8 cellular contexts compared by ENCODE assay signal in genomic region chr6:106511274-106512047, GRCh38.
DNase-seq lines count a peak whose midpoint lies in the region; ATAC-seq, FAIRE-seq and TF ChIP-seq lines count a peak whose summit lies in the region.

No MANE protein-coding gene starts in this region.

- no peak overlapping the region for H3K27ac Mint-ChIP-seq in WTC11
- H3K27ac Mint-ChIP-seq in endothelial cell (ENCODE audit: unreplicated experiment) = no peak overlapping the region

- peak overlapping the region; percentile 68 for H3K4me3 ChIP-seq in GM06990 (replicated peaks; ENCODE audit: low read depth, low read length)
- H3K4me3 ChIP-seq in mucosa of stomach (ENCODE audit: low read length) = peak overlapping the region; percentile 90

- H3K4me1 Mint-ChIP-seq in WTC11 = peaks cover 31% of the 10 kb centered on the region
- peaks cover 14% of the 10 kb centered on the region for H3K4me1 Mint-ChIP-seq in endothelial cell (ENCODE audit: unreplicated experiment)

- H3K36me3 Mint-ChIP-seq in WTC11 = no peaks in the 10 kb centered on the region
- H3K36me3 Mint-ChIP-seq in endothelial cell (ENCODE audit: low read depth, unreplicated experiment) = peaks cover 4% of the 10 kb centered on the region

- peak; percentile 51 for DNase-seq in GM06990 (ENCODE audit: extremely low read depth, insufficient read length)
- DNase-seq in WTC11 (ENCODE audit: low spot score) = peak; percentile 50
- peak; percentile 30 for DNase-seq in endothelial cell (ENCODE audit: low spot score)
- DNase-seq in urothelium cell line (ENCODE audit: low spot score) = peak; percentile 66
- DNase-seq in NCI-H2227 (lab: John Stamatoyannopoulos, UW; ENCODE audit: unreplicated experiment) = no peak
- DNase-seq in mesenteric fat pad (ENCODE audit: low spot score) = no peak

- ATAC-seq in HG03045 (IDR thresholded peaks at IDR 0.05; ENCODE audit: unreplicated experiment) (peak; percentile 16), WTC11 (peak; percentile 13)

- TF ChIP-seq CTCF in GM06990 (IDR thresholded peaks at IDR 0.05; ENCODE audit: insufficient read depth, low read length, poor library complexity, severe bottlenecking) = no peak
- no peak for TF ChIP-seq CTCF in WTC11 (IDR thresholded peaks at IDR 0.05)
- no peak for TF ChIP-seq CTCF in endothelial cell (IDR thresholded peaks at IDR 0.05; ENCODE audit: unreplicated experiment)

- peaks cover 26% of the 10 kb centered on the region for H3K4me1 ChIP-seq in mucosa of stomach (ENCODE audit: control insufficient read depth, insufficient read depth, low read length)

- H3K9me3 ChIP-seq in mucosa of stomach (ENCODE audit: control insufficient read depth, low read length) = no peaks in the 10 kb centered on the region

- no peaks in the 10 kb centered on the region for H3K27me3 ChIP-seq in GM06990 (replicated peaks; ENCODE audit: control insufficient read depth, insufficient read depth, low read length)
- H3K27me3 ChIP-seq in mucosa of stomach (ENCODE audit: control insufficient read depth, insufficient read depth, low read length) = peaks cover 24% of the 10 kb centered on the region

- H3K9me3 Mint-ChIP-seq in WTC11 (no peaks in the 10 kb centered on the region), endothelial cell (ENCODE audit: unreplicated experiment) (no peaks in the 10 kb centered on the region)

- no peak for FAIRE-seq in urothelium cell line (lab: Jason Lieb, UNC)

- H3K27me3 Mint-ChIP-seq in WTC11 (ENCODE audit: low read depth) (peaks cover 76% of the 10 kb centered on the region), endothelial cell (ENCODE audit: unreplicated experiment) (peaks cover 5% of the 10 kb centered on the region)

- H3K36me3 ChIP-seq in GM06990 (ENCODE audit: control insufficient read depth, insufficient read depth, low read length) = no peaks in the 10 kb centered on the region
- no peaks in the 10 kb centered on the region for H3K36me3 ChIP-seq in mucosa of stomach (ENCODE audit: control insufficient read depth, insufficient read depth, low read length)

- H3K4me3 Mint-ChIP-seq in WTC11 (peak overlapping the region; percentile 88), endothelial cell (ENCODE audit: unreplicated experiment) (peak overlapping the region; percentile 82)

- POLR2A ChIA-PET in WTC11 (lab: Charles Lee) = interaction anchor here (1.5 kb wide), 1 partner anchor 27 kb away, joined by 4 read pairs; no protein-coding TSS in a partner anchor

- H3K9ac ChIP-seq in mucosa of stomach (ENCODE audit: low read length) = peak overlapping the region; percentile 75

- CTCF ChIA-PET in WTC11 (lab: Charles Lee) = interaction anchor here (0.7 to 4.7 kb wide), 12 partner anchors 11 to 516 kb away, joined by 3 to 40 read pairs (median 6); partner anchors contain the start of gene CRYBG1

TF ChIP-seq in WTC11, 78 proteins besides CTCF, POLR2A, EP300 and RAD21:
- TF ChIP-seq JAZF1 (CRISPR knock-in tag; IDR thresholded peaks at IDR 0.05) (no peak), SP1 (CRISPR knock-in tag; conservative IDR thresholded peaks at IDR 0.05) (0 out of 2 replicates have a peak, but pooled peaks have one; percentile 19)

Comparison
In these comparisons a context has a peak if more than half of its experiments do, and no peak if none do; other contexts are left out.
1. DNase-seq: peak in GM06990 (single experiment), WTC11 (single experiment), endothelial cell (single experiment) and urothelium cell line (single experiment); none in NCI-H2227 (single experiment) and mesenteric fat pad (single experiment).